ENCODE assay signal across 1 cellular context in genomic region chr2:54486766-54487165, GRCh38.
TF ChIP-seq lines count a peak whose summit lies in the region.

No MANE protein-coding gene starts in this region.

TF ChIP-seq in HepG2, 621 proteins besides CTCF, POLR2A, EP300 and RAD21 (continued from another document):
- TF ChIP-seq ZBTB40 (IDR thresholded peaks at IDR 0.05) (no peak), ZBTB40 (CRISPR knock-in tag; IDR thresholded peaks at IDR 0.05) (no peak), FOXA3 (CRISPR knock-in tag; IDR thresholded peaks at IDR 0.05) (no peak), HNF1A (IDR thresholded peaks at IDR 0.05; ENCODE audit: low read depth) (no peak), HNF1A (CRISPR knock-in tag; IDR thresholded peaks at IDR 0.05; ENCODE audit: borderline replicate concordance) (no peak), HDAC1 (CRISPR knock-in tag; IDR thresholded peaks at IDR 0.05) (no peak), ZNF160 (CRISPR knock-in tag; IDR thresholded peaks at IDR 0.05) (no peak), SETDB1 (CRISPR knock-in tag; IDR thresholded peaks at IDR 0.05; ENCODE audit: borderline replicate concordance) (no peak), NFYC (CRISPR knock-in tag; IDR thresholded peaks at IDR 0.05) (no peak), ZFP41 (CRISPR knock-in tag; IDR thresholded peaks at IDR 0.05; ENCODE audit: borderline replicate concordance) (no peak)
TF ChIP-seq in HepG2: peak in this region for 0.
